Comparison of ENCODE assay signal across 1 cellular context in genomic region chr6:106360410-106360988, GRCh38.
TF ChIP-seq lines count a peak whose summit lies in the region.

A gene with protein sequence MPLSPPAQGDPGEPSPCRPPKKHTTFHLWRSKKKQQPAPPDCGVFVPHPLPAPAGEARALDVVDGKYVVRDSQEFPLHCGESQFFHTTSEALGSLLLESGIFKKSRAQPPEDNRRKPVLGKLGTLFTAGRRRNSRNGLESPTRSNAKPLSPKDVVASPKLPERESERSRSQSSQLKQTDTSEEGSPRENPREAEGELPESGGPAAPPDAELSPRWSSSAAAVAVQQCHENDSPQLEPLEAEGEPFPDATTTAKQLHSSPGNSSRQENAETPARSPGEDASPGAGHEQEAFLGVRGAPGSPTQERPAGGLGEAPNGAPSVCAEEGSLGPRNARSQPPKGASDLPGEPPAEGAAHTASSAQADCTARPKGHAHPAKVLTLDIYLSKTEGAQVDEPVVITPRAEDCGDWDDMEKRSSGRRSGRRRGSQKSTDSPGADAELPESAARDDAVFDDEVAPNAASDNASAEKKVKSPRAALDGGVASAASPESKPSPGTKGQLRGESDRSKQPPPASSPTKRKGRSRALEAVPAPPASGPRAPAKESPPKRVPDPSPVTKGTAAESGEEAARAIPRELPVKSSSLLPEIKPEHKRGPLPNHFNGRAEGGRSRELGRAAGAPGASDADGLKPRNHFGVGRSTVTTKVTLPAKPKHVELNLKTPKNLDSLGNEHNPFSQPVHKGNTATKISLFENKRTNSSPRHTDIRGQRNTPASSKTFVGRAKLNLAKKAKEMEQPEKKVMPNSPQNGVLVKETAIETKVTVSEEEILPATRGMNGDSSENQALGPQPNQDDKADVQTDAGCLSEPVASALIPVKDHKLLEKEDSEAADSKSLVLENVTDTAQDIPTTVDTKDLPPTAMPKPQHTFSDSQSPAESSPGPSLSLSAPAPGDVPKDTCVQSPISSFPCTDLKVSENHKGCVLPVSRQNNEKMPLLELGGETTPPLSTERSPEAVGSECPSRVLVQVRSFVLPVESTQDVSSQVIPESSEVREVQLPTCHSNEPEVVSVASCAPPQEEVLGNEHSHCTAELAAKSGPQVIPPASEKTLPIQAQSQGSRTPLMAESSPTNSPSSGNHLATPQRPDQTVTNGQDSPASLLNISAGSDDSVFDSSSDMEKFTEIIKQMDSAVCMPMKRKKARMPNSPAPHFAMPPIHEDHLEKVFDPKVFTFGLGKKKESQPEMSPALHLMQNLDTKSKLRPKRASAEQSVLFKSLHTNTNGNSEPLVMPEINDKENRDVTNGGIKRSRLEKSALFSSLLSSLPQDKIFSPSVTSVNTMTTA (N-terminal part only) (plus strand): TSS chr6:106360717. CDS start chr6:106360909, 192 bp downstream.

TF ChIP-seq in HEK293, 187 proteins besides CTCF, POLR2A, EP300 and RAD21 (continued from another document):
- TF ChIP-seq, protein P1, sequence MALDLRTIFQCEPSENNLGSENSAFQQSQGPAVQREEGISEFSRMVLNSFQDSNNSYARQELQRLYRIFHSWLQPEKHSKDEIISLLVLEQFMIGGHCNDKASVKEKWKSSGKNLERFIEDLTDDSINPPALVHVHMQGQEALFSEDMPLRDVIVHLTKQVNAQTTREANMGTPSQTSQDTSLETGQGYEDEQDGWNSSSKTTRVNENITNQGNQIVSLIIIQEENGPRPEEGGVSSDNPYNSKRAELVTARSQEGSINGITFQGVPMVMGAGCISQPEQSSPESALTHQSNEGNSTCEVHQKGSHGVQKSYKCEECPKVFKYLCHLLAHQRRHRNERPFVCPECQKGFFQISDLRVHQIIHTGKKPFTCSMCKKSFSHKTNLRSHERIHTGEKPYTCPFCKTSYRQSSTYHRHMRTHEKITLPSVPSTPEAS (tag by site-specific recombination; IDR thresholded peaks at IDR 0.05) = no peak
- peak; percentile 84 for TF ChIP-seq ZNF561 (tag by site-specific recombination; IDR thresholded peaks at IDR 0.05; ENCODE audit: borderline replicate concordance)
- no peak for TF ChIP-seq ZNF629 (tag by site-specific recombination; IDR thresholded peaks at IDR 0.05)
- TF ChIP-seq ZNF621 (tag by site-specific recombination; IDR thresholded peaks at IDR 0.05) = no peak
- TF ChIP-seq ZNF707 (tag by site-specific recombination; IDR thresholded peaks at IDR 0.05) = no peak
- TF ChIP-seq ZNF610 (tag by site-specific recombination; IDR thresholded peaks at IDR 0.05; ENCODE audit: borderline replicate concordance) = no peak
